ENCODE assay signal across 9 cellular contexts in genomic region chr11:113806403-113806802, GRCh38. TPM values are rescaled to one million over a fixed set of nuclear protein-coding genes. Genes with fewer than 3 reads are reported as not detected.
DNase-seq lines count a peak whose midpoint lies in the region; ATAC-seq and TF ChIP-seq lines count a peak whose summit lies in the region.
"Had no signal": no experiment of that assay in that cellular context is flagged by ENCODE, and none has a peak within 500 bp of the region (broad histone marks: within the 10 kb centered on the region; RNA-seq: fewer than 3 reads in every experiment).

No MANE protein-coding gene starts in this region.

- no peaks in the 10 kb centered on the region for H3K27me3 Mint-ChIP-seq in activated T-cell treated with anti-CD3 and anti-CD28 coated beads, Interleukin-2, amount 50 U/mL, for 72 hours (ENCODE audit: low read depth)
- no peaks in the 10 kb centered on the region for H3K27me3 Mint-ChIP-seq in WTC11 (ENCODE audit: low read depth)

- H3K9me3 Mint-ChIP-seq in activated T-cell treated with anti-CD3 and anti-CD28 coated beads, Interleukin-2, amount 50 U/mL, for 72 hours, result no peaks in the 10 kb centered on the region
- no peaks in the 10 kb centered on the region for H3K9me3 Mint-ChIP-seq in WTC11

- ATAC-seq in activated T-cell treated with anti-CD3 and anti-CD28 coated beads, Interleukin-2, amount 50 U/mL, for 72 hours (replicated peaks in 1 of 2), result peak in 1 of 2 donors; percentile 35
- peak; percentile 99 for ATAC-seq in WTC11
- ATAC-seq in GM18873 (IDR thresholded peaks at IDR 0.05; ENCODE audit: low FRiP score, unreplicated experiment), result no peak
- ATAC-seq: body of pancreas had no signal

- no peaks in the 10 kb centered on the region for H3K4me1 Mint-ChIP-seq in activated T-cell treated with anti-CD3 and anti-CD28 coated beads, Interleukin-2, amount 50 U/mL, for 72 hours (ENCODE audit: low read depth)
- H3K4me1 Mint-ChIP-seq in WTC11, result no peaks in the 10 kb centered on the region

- peak; percentile 5 to 6 for DNase-seq in activated T-cell treated with anti-CD3 and anti-CD28 coated beads, Interleukin-2, amount 50 U/mL, for 72 hours
- DNase-seq in activated T-cell treated with anti-CD3 and anti-CD28 coated beads for 4 hours (no peak), KBM-7 (peak; percentile 47), WTC11 (ENCODE audit: low spot score) (peak; percentile 68), iris pigment epithelial cell (ENCODE audit: low read depth) (peak; percentile 39), hypothalamus (lab: John Stamatoyannopoulos, UW) (no peak), SIG-M5 (lab: John Stamatoyannopoulos, UW) (no peak)

- peaks cover 0 to 9% of the 10 kb centered on the region in 2 donors for H3K36me3 Mint-ChIP-seq in activated T-cell treated with anti-CD3 and anti-CD28 coated beads, Interleukin-2, amount 50 U/mL, for 72 hours (ENCODE audit: insufficient read depth in 2 of 2)
- peaks cover 92% of the 10 kb centered on the region for H3K36me3 Mint-ChIP-seq in WTC11

- CTCF ChIA-PET in WTC11 (lab: Charles Lee), result interaction anchor here (0.6 to 3.2 kb wide), 39 partner anchors 9 to 586 kb away, joined by 3 to 45 read pairs (median 5); partner anchors contain the start of genes HTR3A, USP28 and ZW10

- in situ Hi-C loops in KBM-7 (cut with MboI; ENCODE audit: low pct_unique_long_range_greater_than_20kb, low sequenced_read_pairs), result no loop called here

- peak; percentile 35; the same call in 1 of the 2 replicates for TF ChIP-seq CTCF in WTC11 (IDR thresholded peaks at IDR 0.05)

- H3K4me3 Mint-ChIP-seq in activated T-cell treated with anti-CD3 and anti-CD28 coated beads, Interleukin-2, amount 50 U/mL, for 72 hours, result no peak overlapping the region
- H3K4me3 Mint-ChIP-seq in WTC11, result no peak overlapping the region

- POLR2A ChIA-PET in WTC11 (lab: Charles Lee), result no interaction called here

- no peak overlapping the region for H3K27ac Mint-ChIP-seq in activated T-cell treated with anti-CD3 and anti-CD28 coated beads, Interleukin-2, amount 50 U/mL, for 72 hours
- no peak overlapping the region for H3K27ac Mint-ChIP-seq in WTC11

TF ChIP-seq in WTC11, 78 proteins besides CTCF, POLR2A, EP300 and RAD21:
- TF ChIP-seq OVOL2 (CRISPR knock-in tag; IDR thresholded peaks at IDR 0.05; ENCODE audit: borderline replicate concordance) (no peak), ZNF425 (CRISPR knock-in tag; conservative IDR thresholded peaks at IDR 0.05) (no peak), GRHL2 (CRISPR knock-in tag; IDR thresholded peaks at IDR 0.05; ENCODE audit: insufficient replicate concordance, severe bottlenecking) (no peak), E2F5 (CRISPR knock-in tag; IDR thresholded peaks at IDR 0.05) (no peak), SMAD3 (CRISPR knock-in tag; IDR thresholded peaks at IDR 0.05; ENCODE audit: borderline replicate concordance) (no peak), NR1H2 (CRISPR knock-in tag; IDR thresholded peaks at IDR 0.05) (no peak), ZNF138 (CRISPR knock-in tag; conservative IDR thresholded peaks at IDR 0.05) (no peak), SMAD4 (CRISPR knock-in tag; IDR thresholded peaks at IDR 0.05) (no peak), ZNF219 (CRISPR knock-in tag; IDR thresholded peaks at IDR 0.05; ENCODE audit: borderline replicate concordance) (no peak), USF1 (CRISPR knock-in tag; IDR thresholded peaks at IDR 0.05) (no peak), NFATC4 (CRISPR knock-in tag; IDR thresholded peaks at IDR 0.05) (no peak), ZNF532 (CRISPR knock-in tag; IDR thresholded peaks at IDR 0.05; ENCODE audit: borderline replicate concordance) (no peak)

RNA-seq across cellular contexts. Expression of gene CLDN25, which starts 26.8 kb away (rescaled TPM):
- not detected for total RNA-seq in activated T-cell treated with anti-CD3 and anti-CD28 coated beads, Interleukin-2, amount 50 U/mL, for 72 hours
- not detected in 3 replicates for total RNA-seq in WTC11 (2021)
- total RNA-seq: body of pancreas had no signal

RNA-seq across cellular contexts. Expression of gene ZW10, which starts 32.9 kb away (rescaled TPM):
- 10 to 100 TPM; 13.7 to 16.6 TPM for total RNA-seq in activated T-cell treated with anti-CD3 and anti-CD28 coated beads, Interleukin-2, amount 50 U/mL, for 72 hours
- total RNA-seq in WTC11 (2021), result 17.4 to 18.9 TPM (median 18.0 TPM) in 3 replicates

Comparison
In these comparisons a context has a peak if more than half of its experiments do, and no peak if none do; other contexts are left out.
1. DNase-seq: peak in activated T-cell treated with anti-CD3 and anti-CD28 coated beads, Interleukin-2, amount 50 U/mL, for 72 hours (2 of 2), KBM-7 (single experiment), WTC11 (single experiment) and iris pigment epithelial cell (single experiment); none in activated T-cell treated with anti-CD3 and anti-CD28 coated beads for 4 hours (single experiment), hypothalamus (0 of 51) and SIG-M5 (single experiment).